ENCODE assay signal across 1 cellular context in the genomic region with DNA sequence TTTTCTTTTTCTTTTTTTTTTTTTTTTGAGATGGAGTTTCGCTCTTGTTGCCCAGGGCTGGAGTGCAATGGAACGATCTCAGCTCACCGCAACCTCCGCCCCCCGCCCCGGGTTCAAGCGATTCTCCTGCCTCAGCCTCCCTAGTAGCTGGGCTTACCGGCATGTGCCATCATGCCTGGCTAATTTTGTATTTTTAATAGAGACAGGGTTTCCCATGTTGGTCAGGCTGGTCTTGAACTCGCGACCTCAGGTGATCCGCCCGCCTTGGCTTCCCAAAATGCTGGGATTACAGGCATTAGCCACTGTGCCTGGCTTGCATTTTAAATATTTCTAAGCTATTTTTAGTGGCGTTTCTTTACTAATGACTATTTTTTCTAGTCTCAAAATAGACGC.
TF ChIP-seq lines count a peak whose summit lies in the region.

No MANE protein-coding gene starts in this region.

TF ChIP-seq in K562, 482 proteins besides CTCF, POLR2A, EP300 and RAD21:
- peak; percentile 54; the same call in 1 of the 2 replicates for TF ChIP-seq ADNP (tag; IDR thresholded peaks at IDR 0.05)
